In the genomic region with DNA sequence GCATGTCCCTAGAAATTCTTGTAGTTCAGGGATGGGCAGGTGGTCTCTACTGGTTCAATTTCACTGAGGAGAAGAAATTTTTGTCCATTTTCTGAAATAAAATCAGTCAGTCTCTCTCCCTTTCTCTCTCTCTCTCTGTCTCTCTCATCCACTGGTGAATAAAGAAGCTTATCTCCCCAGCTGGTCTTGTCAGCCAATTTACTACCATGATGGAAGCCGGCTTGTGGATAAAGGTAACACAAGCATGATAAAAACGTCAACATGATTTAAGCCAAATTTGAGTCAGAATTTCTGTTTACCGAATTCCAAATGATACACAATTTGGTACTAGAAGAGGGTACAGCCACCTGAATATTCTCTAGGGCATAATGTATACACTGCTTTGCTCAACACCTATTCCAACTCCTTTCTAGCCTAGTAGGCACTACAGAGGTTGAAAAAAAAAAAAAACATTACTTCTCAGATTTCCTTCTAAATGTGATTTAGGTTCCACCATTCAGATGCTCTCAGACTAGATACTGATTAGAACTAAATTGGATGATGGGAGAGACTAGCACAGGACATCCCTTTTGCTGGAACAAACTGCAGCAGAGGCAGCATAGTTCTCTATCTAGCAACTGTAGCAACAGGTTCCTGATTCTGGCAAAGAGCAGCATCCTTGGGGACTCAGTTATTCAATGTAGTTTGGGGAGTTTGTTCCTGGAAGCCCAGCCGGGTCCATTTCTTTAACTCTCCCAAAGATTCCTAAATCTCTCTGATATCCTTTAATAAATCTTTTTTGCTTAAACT, we compare ENCODE assay signal across 1 cellular context.
TF ChIP-seq lines count a peak whose summit lies in the region.

No MANE protein-coding gene starts in this region.

TF ChIP-seq in WTC11, 78 proteins besides CTCF, POLR2A, EP300 and RAD21 (continued from another document):
- TF ChIP-seq USF2 (CRISPR knock-in tag; IDR thresholded peaks at IDR 0.05) (no peak), PRRX2 (CRISPR knock-in tag; IDR thresholded peaks at IDR 0.05) (no peak)
- TF ChIP-seq, protein P1, sequence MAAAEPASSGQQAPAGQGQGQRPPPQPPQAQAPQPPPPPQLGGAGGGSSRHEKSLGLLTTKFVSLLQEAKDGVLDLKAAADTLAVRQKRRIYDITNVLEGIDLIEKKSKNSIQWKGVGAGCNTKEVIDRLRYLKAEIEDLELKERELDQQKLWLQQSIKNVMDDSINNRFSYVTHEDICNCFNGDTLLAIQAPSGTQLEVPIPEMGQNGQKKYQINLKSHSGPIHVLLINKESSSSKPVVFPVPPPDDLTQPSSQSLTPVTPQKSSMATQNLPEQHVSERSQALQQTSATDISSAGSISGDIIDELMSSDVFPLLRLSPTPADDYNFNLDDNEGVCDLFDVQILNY (CRISPR knock-in tag; IDR thresholded peaks at IDR 0.05) = no peak
- TF ChIP-seq, protein P2, sequence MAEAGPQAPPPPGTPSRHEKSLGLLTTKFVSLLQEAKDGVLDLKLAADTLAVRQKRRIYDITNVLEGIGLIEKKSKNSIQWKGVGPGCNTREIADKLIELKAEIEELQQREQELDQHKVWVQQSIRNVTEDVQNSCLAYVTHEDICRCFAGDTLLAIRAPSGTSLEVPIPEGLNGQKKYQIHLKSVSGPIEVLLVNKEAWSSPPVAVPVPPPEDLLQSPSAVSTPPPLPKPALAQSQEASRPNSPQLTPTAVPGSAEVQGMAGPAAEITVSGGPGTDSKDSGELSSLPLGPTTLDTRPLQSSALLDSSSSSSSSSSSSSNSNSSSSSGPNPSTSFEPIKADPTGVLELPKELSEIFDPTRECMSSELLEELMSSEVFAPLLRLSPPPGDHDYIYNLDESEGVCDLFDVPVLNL (CRISPR knock-in tag; IDR thresholded peaks at IDR 0.05; ENCODE audit: borderline replicate concordance, low read depth) = no peak
